20 cellular contexts compared by ENCODE assay signal in genomic region chr6:167125405-167125804, GRCh38. TPM values are rescaled to one million over a fixed set of nuclear protein-coding genes. Genes with fewer than 3 reads are reported as not detected.
"Had no signal": no experiment of that assay in that cellular context is flagged by ENCODE, and none has a peak within 500 bp of the region (broad histone marks: within the 10 kb centered on the region; RNA-seq: fewer than 3 reads in every experiment).

No MANE protein-coding gene starts in this region.

- H3K27ac ChIP-seq: lower lobe of right lung, pancreas, tibial nerve, uterus had no signal

- FAIRE-seq: astrocyte, bronchial epithelial cell, islet of Langerhans, pancreas had no signal

- H3K4me3 ChIP-seq: lower lobe of right lung, pancreas, uterus had no signal

- H3K36me3 ChIP-seq: lower lobe of right lung, pancreas, tibial nerve, uterus had no signal

- H3K27me3 ChIP-seq: pancreas, tibial nerve, uterus had no signal

- H3K4me1 ChIP-seq: lower lobe of right lung, pancreas, uterus had no signal

- DNase-seq: activated CD4-positive, alpha-beta T cell treated with anti-CD3 and anti-CD28 coated beads, Interleukin-2, amount 10 ng/mL, durations not matched to agents 7 days and 5 days; activated naive CD4-positive, alpha-beta T cell treated with anti-CD3 and anti-CD28 coated beads, Interleukin-2, amount 50 U/mL, for 16 hours; erythroblast; left colon; lower lobe of right lung; pancreas; stimulated activated CD4-positive, alpha-beta T cell treated with anti-CD3 and anti-CD28 coated beads, Interleukin-1b, Interleukin-23, amount 100 ng/mL, for 48 hours; uterus had no signal

- H3K9me3 ChIP-seq: lower lobe of right lung, pancreas, tibial nerve, uterus had no signal

RNA-seq across cellular contexts. Expression of gene CCR6, which starts 2.5 kb away (rescaled TPM):
- total RNA-seq: astrocyte; bronchial epithelial cell; chondrocyte; dermis microvascular lymphatic vessel endothelial cell; mesothelial cell of epicardium; sciatic nerve; T-helper 2 cell treated with Interferon-gamma antibody and Interleukin-4, amounts not matched to agents 100 ng/mL and 5 ng/mL, for 36 hours; tibial nerve; uterus had no signal

RNA-seq across cellular contexts. Expression of gene GPR31, which starts 32.4 kb away (rescaled TPM):
- total RNA-seq: activated CD4-positive, alpha-beta T cell treated with anti-CD3 and anti-CD28 coated beads, Interleukin-2, amount 10 ng/mL, durations not matched to agents 7 days and 5 days; activated CD8-positive, alpha-beta memory T cell treated with anti-CD3 and anti-CD28 coated beads for 36 hours; astrocyte; bronchial epithelial cell; chondrocyte; dermis microvascular lymphatic vessel endothelial cell; left colon; lower lobe of right lung; mesothelial cell of epicardium; pancreas; sciatic nerve; subcutaneous adipose tissue; T-helper 2 cell treated with Interferon-gamma antibody and Interleukin-4, amounts not matched to agents 100 ng/mL and 5 ng/mL, for 36 hours; tibial nerve; uterus had no signal
- polyA plus RNA-seq: adipose tissue, pancreas had no signal
